ENCODE assay signal across 16 cellular contexts in the genomic region with DNA sequence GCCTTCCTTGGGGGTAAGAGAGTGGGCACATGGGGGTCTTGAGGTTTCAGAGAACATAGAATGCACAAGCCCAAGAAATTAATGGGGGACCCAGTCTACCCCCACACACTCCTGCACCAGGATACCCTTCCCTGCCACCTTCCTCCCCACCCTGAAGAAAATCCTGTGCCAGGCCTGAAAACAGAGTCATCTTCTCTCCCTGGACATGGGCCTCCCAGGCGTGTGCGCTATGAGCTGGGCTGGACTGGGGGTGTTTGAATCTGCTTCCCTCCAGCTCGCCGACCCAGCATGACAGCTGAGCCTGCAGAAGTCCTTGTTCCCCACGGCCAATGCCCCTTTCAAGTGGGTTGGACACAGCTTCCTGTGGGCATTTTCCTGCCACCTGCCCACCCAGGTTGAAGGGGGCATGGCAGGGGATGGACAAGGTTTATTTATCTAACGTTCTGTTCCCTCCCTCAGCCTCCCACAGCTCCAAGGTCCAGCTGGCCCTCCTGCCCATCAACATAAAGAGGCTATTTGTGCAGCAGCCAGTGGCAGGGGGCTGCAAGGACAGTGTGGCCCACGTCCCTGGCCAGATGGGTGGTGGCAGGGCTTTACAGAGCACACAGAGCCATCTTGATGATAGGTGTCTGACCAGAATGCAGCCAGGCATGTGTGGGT.
"Had no signal": no experiment of that assay in that cellular context is flagged by ENCODE, and none has a peak within 500 bp of the region (broad histone marks: within the 10 kb centered on the region; RNA-seq: fewer than 3 reads in every experiment).

No MANE protein-coding gene starts in this region.

- H3K27me3 Mint-ChIP-seq: activated CD4-positive, alpha-beta memory T cell treated with anti-CD3 and anti-CD28 coated beads, Interleukin-2, amount 10 ng/mL, durations not matched to agents 7 days and 5 days; activated CD4-positive, alpha-beta T cell treated with anti-CD3 and anti-CD28 coated beads for 36 hours had no signal

- H3K27ac Mint-ChIP-seq: activated CD4-positive, alpha-beta memory T cell treated with anti-CD3 and anti-CD28 coated beads, Interleukin-2, amount 10 ng/mL, durations not matched to agents 7 days and 5 days; activated CD4-positive, alpha-beta T cell treated with anti-CD3 and anti-CD28 coated beads for 36 hours; activated naive CD8-positive, alpha-beta T cell treated with anti-CD3 and anti-CD28 coated beads, Interleukin-2, amount 10 ng/mL, durations not matched to agents 7 days and 5 days; activated T-cell treated with anti-CD3 and anti-CD28 coated beads, Interleukin-2, amount 50 U/mL, for 72 hours; effector memory CD8-positive, alpha-beta T cell; immature natural killer cell; nephron progenitor cell had no signal

- H3K4me1 Mint-ChIP-seq: immature natural killer cell had no signal

- ATAC-seq: activated CD4-positive, alpha-beta T cell treated with anti-CD3 and anti-CD28 coated beads for 36 hours; activated T-cell treated with anti-CD3 and anti-CD28 coated beads, Interleukin-2, amount 50 U/mL, for 72 hours; effector memory CD8-positive, alpha-beta T cell; left colon; upper lobe of right lung had no signal

- H3K36me3 Mint-ChIP-seq: activated naive CD8-positive, alpha-beta T cell treated with anti-CD3 and anti-CD28 coated beads, Interleukin-2, amount 10 ng/mL, durations not matched to agents 7 days and 5 days; immature natural killer cell had no signal

- DNase-seq: activated CD4-positive, alpha-beta memory T cell treated with anti-CD3 and anti-CD28 coated beads, Interleukin-2, amount 10 ng/mL, durations not matched to agents 7 days and 5 days; activated CD4-positive, alpha-beta T cell treated with anti-CD3 and anti-CD28 coated beads for 36 hours; activated CD8-positive, alpha-beta memory T cell treated with anti-CD3 and anti-CD28 coated beads, Interleukin-2, amount 50 U/mL, for 4 hours; activated naive CD8-positive, alpha-beta T cell treated with anti-CD3 and anti-CD28 coated beads, Interleukin-2, amount 10 ng/mL, durations not matched to agents 7 days and 5 days; activated T-cell treated with anti-CD3 and anti-CD28 coated beads, Interleukin-2, amount 50 U/mL, for 72 hours; cortex of kidney; effector memory CD8-positive, alpha-beta T cell; erythroblast; immature natural killer cell; left colon; nephron progenitor cell; T-helper 9 cell; upper lobe of right lung had no signal

- H3K9ac ChIP-seq: parathyroid adenoma had no signal

- H3K27me3 ChIP-seq: ascending aorta, upper lobe of right lung had no signal

- H3K27ac ChIP-seq: ascending aorta, parathyroid adenoma, upper lobe of right lung had no signal

- H3K4me3 Mint-ChIP-seq: activated CD4-positive, alpha-beta memory T cell treated with anti-CD3 and anti-CD28 coated beads, Interleukin-2, amount 10 ng/mL, durations not matched to agents 7 days and 5 days; activated CD4-positive, alpha-beta T cell treated with anti-CD3 and anti-CD28 coated beads for 36 hours; activated naive CD8-positive, alpha-beta T cell treated with anti-CD3 and anti-CD28 coated beads, Interleukin-2, amount 10 ng/mL, durations not matched to agents 7 days and 5 days; activated T-cell treated with anti-CD3 and anti-CD28 coated beads, Interleukin-2, amount 50 U/mL, for 72 hours; effector memory CD8-positive, alpha-beta T cell; immature natural killer cell; nephron progenitor cell had no signal

- H3K9me3 ChIP-seq: ascending aorta, upper lobe of right lung had no signal

- H3K36me3 ChIP-seq: upper lobe of right lung had no signal

- H3K4me1 ChIP-seq: ascending aorta, parathyroid adenoma, upper lobe of right lung had no signal

- H3K9me3 Mint-ChIP-seq: activated CD4-positive, alpha-beta memory T cell treated with anti-CD3 and anti-CD28 coated beads, Interleukin-2, amount 10 ng/mL, durations not matched to agents 7 days and 5 days; activated naive CD8-positive, alpha-beta T cell treated with anti-CD3 and anti-CD28 coated beads, Interleukin-2, amount 10 ng/mL, durations not matched to agents 7 days and 5 days; activated T-cell treated with anti-CD3 and anti-CD28 coated beads, Interleukin-2, amount 50 U/mL, for 72 hours; effector memory CD8-positive, alpha-beta T cell; nephron progenitor cell had no signal

- H3K4me3 ChIP-seq: ascending aorta, skin epidermis, upper lobe of right lung had no signal
